In the genomic region with DNA sequence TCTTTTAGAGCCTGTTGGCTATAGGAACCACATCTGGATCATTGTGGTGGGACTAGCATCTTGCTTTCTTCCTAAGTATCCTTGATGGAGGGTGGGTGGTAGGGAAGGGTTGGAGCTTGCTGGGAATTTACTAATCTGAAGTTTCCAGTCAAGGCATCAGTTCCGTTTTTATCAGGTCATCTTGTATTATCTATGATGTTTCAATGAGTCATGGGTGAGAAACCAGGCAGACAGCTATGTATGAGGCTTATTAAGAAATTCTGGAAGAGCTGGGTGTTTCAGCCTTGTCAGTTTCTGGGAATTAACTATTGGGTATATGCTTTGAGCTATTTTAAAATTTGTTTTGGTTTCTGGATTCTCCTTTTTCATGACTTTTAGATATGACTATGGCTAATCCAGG, we compare ENCODE assay signal across 13 cellular contexts. TPM values are rescaled to one million over a fixed set of nuclear protein-coding genes. Genes with fewer than 3 reads are reported as not detected.
A peak's percentile ranks its signal among the peaks of the same experiment; 100 is the strongest.
DNase-seq lines count a peak whose midpoint lies in the region; ATAC-seq, FAIRE-seq and TF ChIP-seq lines count a peak whose summit lies in the region.
"Had no signal": no experiment of that assay in that cellular context is flagged by ENCODE, and none has a peak within 500 bp of the region (broad histone marks: within the 10 kb centered on the region; RNA-seq: fewer than 3 reads in every experiment).

No MANE protein-coding gene starts in this region.

- no peaks in the 10 kb centered on the region for H4K20me1 ChIP-seq in keratinocyte (ENCODE audit: control insufficient read depth, extremely low read depth, insufficient read depth, low read length)

- peaks cover 4% of the 10 kb centered on the region for H3K4me1 Mint-ChIP-seq in activated CD8-positive, alpha-beta T cell treated with anti-CD3 and anti-CD28 coated beads, Interleukin-2, amount 10 ng/mL, durations not matched to agents 7 days and 5 days (ENCODE audit: low read depth)

- H3K79me2 ChIP-seq in keratinocyte (ENCODE audit: control insufficient read depth, insufficient read depth, low read length): no peaks in the 10 kb centered on the region

- intact Hi-C loops in colonic mucosa (cut with DNase I): no loop called here

- peak overlapping the region; percentile 39 for H3K4me2 ChIP-seq in keratinocyte (ENCODE audit: control insufficient read depth, extremely low read depth, insufficient read depth, low read depth, low read length)

- CTCF ChIA-PET in activated CD8-positive, alpha-beta T cell treated with anti-CD3 and anti-CD28 coated beads, Interleukin-2, amount 10 ng/mL, durations not matched to agents 7 days and 5 days (lab: Charles Lee): interaction anchor here (0.7 to 4.3 kb wide), 6 partner anchors 9 to 111 kb away, joined by 3 to 26 read pairs (median 6); a partner anchor contains a TSS

- no peaks in the 10 kb centered on the region for H3K9me3 Mint-ChIP-seq in activated CD8-positive, alpha-beta T cell treated with anti-CD3 and anti-CD28 coated beads, Interleukin-2, amount 10 ng/mL, durations not matched to agents 7 days and 5 days (ENCODE audit: insufficient read depth)
- H3K9me3 Mint-ChIP-seq: naive thymus-derived CD8-positive, alpha-beta T cell had no signal

- DNase-seq in CD1c-positive myeloid dendritic cell (ENCODE audit: extremely low spot score) (peak; percentile 35), HT1080 (ENCODE audit: low read depth) (peak; percentile 64), amniotic epithelial cell (ENCODE audit: low read depth) (peak; percentile 93), keratinocyte (ENCODE audit: low read depth, low spot score) (peak; percentile 57), NCI-H510A treated with DMSO at 0.1 percent for 48 hours (lab: John Stamatoyannopoulos, UW) (no peak), colonic mucosa (no peak)
- no peak for DNase-seq in activated CD8-positive, alpha-beta T cell treated with anti-CD3 and anti-CD28 coated beads, Interleukin-2, amount 10 ng/mL, durations not matched to agents 7 days and 5 days
- DNase-seq: naive thymus-derived CD8-positive, alpha-beta T cell; NCI-H1105; NCI-H748 treated with DMSO at 0.1 percent for 48 hours; small intestine had no signal

- no peaks in the 10 kb centered on the region for H3K9me3 ChIP-seq in keratinocyte (ENCODE audit: control insufficient read depth, low read depth, low read length)
- no peaks in the 10 kb centered on the region for H3K9me3 ChIP-seq in colonic mucosa

- H3K36me3 Mint-ChIP-seq in activated CD8-positive, alpha-beta T cell treated with anti-CD3 and anti-CD28 coated beads, Interleukin-2, amount 10 ng/mL, durations not matched to agents 7 days and 5 days (ENCODE audit: low read depth): peaks cover 42% of the 10 kb centered on the region

- H3K4me1 ChIP-seq in keratinocyte (ENCODE audit: control insufficient read depth, extremely low read depth, insufficient read depth, low read length) (peaks cover 19% of the 10 kb centered on the region), colonic mucosa (no peaks in the 10 kb centered on the region)

- peak overlapping the region; percentile 24 for H3K9ac ChIP-seq in keratinocyte (ENCODE audit: control insufficient read depth, extremely low read depth, insufficient read depth, low read length)
- H3K9ac ChIP-seq in colonic mucosa (ENCODE audit: low read depth in 2 of 2, low read length in 2 of 2): no peak overlapping the region

- no peaks in the 10 kb centered on the region for H3K27me3 Mint-ChIP-seq in activated CD8-positive, alpha-beta T cell treated with anti-CD3 and anti-CD28 coated beads, Interleukin-2, amount 10 ng/mL, durations not matched to agents 7 days and 5 days (ENCODE audit: low read depth)
- H3K27me3 Mint-ChIP-seq: naive thymus-derived CD8-positive, alpha-beta T cell had no signal

- no peak overlapping the region for H3K27ac Mint-ChIP-seq in activated CD8-positive, alpha-beta T cell treated with anti-CD3 and anti-CD28 coated beads, Interleukin-2, amount 10 ng/mL, durations not matched to agents 7 days and 5 days
- H3K27ac Mint-ChIP-seq: naive thymus-derived CD8-positive, alpha-beta T cell had no signal

- no peak for TF ChIP-seq CTCF in keratinocyte (optimal IDR thresholded peaks at IDR 0.05 in 1 of 3, IDR thresholded peaks at IDR 0.05 in 1 of 3, conservative IDR thresholded peaks at IDR 0.05 in 1 of 3; ENCODE audit: extremely low read depth in 1 of 3, insufficient read depth in 2 of 3, low read length in 3 of 3)
- no peak for TF ChIP-seq CTCF in colonic mucosa (IDR thresholded peaks at IDR 0.05)

- no peak for ATAC-seq in GM18861 (IDR thresholded peaks at IDR 0.05; ENCODE audit: unreplicated experiment)
- ATAC-seq in activated CD8-positive, alpha-beta T cell treated with anti-CD3 and anti-CD28 coated beads, Interleukin-2, amount 10 ng/mL, durations not matched to agents 7 days and 5 days: no peak
- ATAC-seq: naive thymus-derived CD8-positive, alpha-beta T cell had no signal

- H3K4me3 Mint-ChIP-seq in activated CD8-positive, alpha-beta T cell treated with anti-CD3 and anti-CD28 coated beads, Interleukin-2, amount 10 ng/mL, durations not matched to agents 7 days and 5 days: no peak overlapping the region
- H3K4me3 Mint-ChIP-seq: naive thymus-derived CD8-positive, alpha-beta T cell had no signal

- dilution Hi-C loops in keratinocyte (cut with MboI; ENCODE audit: extremely low pct_ligation_motif_present, low sequenced_read_pairs): no loop called here

- H3K27me3 ChIP-seq in keratinocyte (ENCODE audit: control insufficient read depth, extremely low read depth, insufficient read depth, low read length) (no peaks in the 10 kb centered on the region), colonic mucosa (no peaks in the 10 kb centered on the region)

- no peak overlapping the region for H3K4me3 ChIP-seq in keratinocyte (ENCODE audit: control insufficient read depth in 2 of 3, extremely low read depth in 1 of 3, insufficient read depth in 2 of 3, low read depth in 1 of 3, low read length in 3 of 3)
- no peak overlapping the region for H3K4me3 ChIP-seq in colonic mucosa

- H3K27ac ChIP-seq in keratinocyte (ENCODE audit: control insufficient read depth, insufficient read depth, low read length) (peak overlapping the region; percentile 77), colonic mucosa (no peak overlapping the region)

- H3K9me1 ChIP-seq in keratinocyte (ENCODE audit: control insufficient read depth, extremely low read depth, insufficient read depth, low read length): no peaks in the 10 kb centered on the region

- POLR2A ChIA-PET in activated CD8-positive, alpha-beta T cell treated with anti-CD3 and anti-CD28 coated beads, Interleukin-2, amount 10 ng/mL, durations not matched to agents 7 days and 5 days (lab: Charles Lee): interaction anchor here (0.8 kb wide), 1 partner anchor 8 kb away, joined by 3 read pairs; no protein-coding TSS in a partner anchor

- H3K36me3 ChIP-seq in keratinocyte (ENCODE audit: control insufficient read depth in 2 of 2, extremely low read depth in 1 of 2, insufficient read depth in 2 of 2, low read length in 2 of 2) (peaks cover 13 to 22% of the 10 kb centered on the region in 2 experiments), colonic mucosa (no peaks in the 10 kb centered on the region)

- H2AFZ ChIP-seq in keratinocyte (ENCODE audit: control insufficient read depth, low read length): no peak overlapping the region

- peak; percentile 73 for FAIRE-seq in keratinocyte (lab: Jason Lieb, UNC)
- FAIRE-seq: small intestine had no signal

RNA-seq across cellular contexts. Expression of a gene that starts 11.3 kb away (rescaled TPM):
- total RNA-seq in HT1080 (2014; rRNA removed; shearing (Covaris generic)): 55.0 and 57.6 TPM in 2 replicates
- 33.4 and 46.3 TPM in 2 replicates for polyA plus RNA-seq in HT1080 (2015; cell fraction: cytosol; rRNA removed)
- 30.0 and 37.5 TPM in 2 replicates for polyA plus RNA-seq in HT1080 (2015; cell fraction: nucleus; rRNA removed)
- 20.4 to 30.5 TPM (median 21.0 TPM) in 3 replicates for polyA plus RNA-seq in keratinocyte
- 21.3 TPM for polyA plus RNA-seq in keratinocyte (2011; ENCODE audit: low read depth)
- 12.9 and 16.0 TPM in 2 replicates for polyA plus RNA-seq in keratinocyte (2011; cell fraction: cytosol; rRNA removed)
- polyA plus RNA-seq in keratinocyte (2011; cell fraction: nucleus; rRNA removed): 19.2 and 21.7 TPM in 2 replicates
- 26.7 and 28.8 TPM in 2 replicates for polyA plus RNA-seq in keratinocyte (2012; ENCODE audit: low replicate concordance)
- 4.7 to 7.1 TPM (median 5.6 TPM) in 3 replicates for polyA minus RNA-seq in keratinocyte
- 11.1 TPM for polyA minus RNA-seq in keratinocyte (2011; cell fraction: cytosol; rRNA and poly(A)+ RNA removed)
- polyA minus RNA-seq in keratinocyte (2011; cell fraction: nucleus; rRNA and poly(A)+ RNA removed): 4.6 and 4.7 TPM in 2 replicates
- total RNA-seq in activated CD8-positive, alpha-beta T cell treated with anti-CD3 and anti-CD28 coated beads, Interleukin-2, amount 10 ng/mL, durations not matched to agents 7 days and 5 days: 10 to 100 TPM; 35.0 to 35.8 TPM
- total RNA-seq in colonic mucosa: 10 to 100 TPM; 35.6 to 68.9 TPM

RNA-seq across cellular contexts. Expression of a gene that starts 21.5 kb away (rescaled TPM):
- total RNA-seq in HT1080 (2014; rRNA removed; shearing (Covaris generic)): 3.7 and 7.0 TPM in 2 replicates
- 8.1 and 9.3 TPM in 2 replicates for polyA plus RNA-seq in HT1080 (2015; cell fraction: cytosol; rRNA removed)
- 6.6 and 8.9 TPM in 2 replicates for polyA plus RNA-seq in HT1080 (2015; cell fraction: nucleus; rRNA removed)
- polyA plus RNA-seq in keratinocyte: 5.4 to 7.7 TPM (median 6.5 TPM) in 3 replicates
- 1.0 TPM for polyA plus RNA-seq in keratinocyte (2011; ENCODE audit: low read depth)
- 5.2 and 8.8 TPM in 2 replicates for polyA plus RNA-seq in keratinocyte (2011; cell fraction: cytosol; rRNA removed)
- 5.4 and 6.5 TPM in 2 replicates for polyA plus RNA-seq in keratinocyte (2011; cell fraction: nucleus; rRNA removed)
- 3.5 and 4.8 TPM in 2 replicates for polyA plus RNA-seq in keratinocyte (2012; ENCODE audit: low replicate concordance)
- polyA minus RNA-seq in keratinocyte: 5.3 to 11.1 TPM (median 9.7 TPM) in 3 replicates
- polyA minus RNA-seq in keratinocyte (2011; cell fraction: cytosol; rRNA and poly(A)+ RNA removed): 3.3 TPM
- 2.1 and 2.6 TPM in 2 replicates for polyA minus RNA-seq in keratinocyte (2011; cell fraction: nucleus; rRNA and poly(A)+ RNA removed)
- 1 to 10 TPM; 3.1 to 3.2 TPM for total RNA-seq in activated CD8-positive, alpha-beta T cell treated with anti-CD3 and anti-CD28 coated beads, Interleukin-2, amount 10 ng/mL, durations not matched to agents 7 days and 5 days
- 1 to 10 TPM; 3.4 to 4.8 TPM for total RNA-seq in colonic mucosa

RNA-seq across cellular contexts. Expression of a gene that starts 22.0 kb away (rescaled TPM):
- 26.9 and 31.6 TPM in 2 replicates for total RNA-seq in HT1080 (2014; rRNA removed; shearing (Covaris generic))
- 13.5 and 15.5 TPM in 2 replicates for polyA plus RNA-seq in HT1080 (2015; cell fraction: cytosol; rRNA removed)
- polyA plus RNA-seq in HT1080 (2015; cell fraction: nucleus; rRNA removed): 15.4 and 21.2 TPM in 2 replicates
- polyA plus RNA-seq in keratinocyte: 24.3 to 25.5 TPM (median 24.5 TPM) in 3 replicates
- 4.7 TPM for polyA plus RNA-seq in keratinocyte (2011; ENCODE audit: low read depth)
- polyA plus RNA-seq in keratinocyte (2011; cell fraction: cytosol; rRNA removed): 14.9 and 17.4 TPM in 2 replicates
- 25.0 and 25.7 TPM in 2 replicates for polyA plus RNA-seq in keratinocyte (2011; cell fraction: nucleus; rRNA removed)
- 20.5 and 24.2 TPM in 2 replicates for polyA plus RNA-seq in keratinocyte (2012; ENCODE audit: low replicate concordance)
- 18.9 to 42.7 TPM (median 23.0 TPM) in 3 replicates for polyA minus RNA-seq in keratinocyte
- polyA minus RNA-seq in keratinocyte (2011; cell fraction: cytosol; rRNA and poly(A)+ RNA removed): 13.6 TPM
- polyA minus RNA-seq in keratinocyte (2011; cell fraction: nucleus; rRNA and poly(A)+ RNA removed): 9.8 and 12.8 TPM in 2 replicates
- total RNA-seq in activated CD8-positive, alpha-beta T cell treated with anti-CD3 and anti-CD28 coated beads, Interleukin-2, amount 10 ng/mL, durations not matched to agents 7 days and 5 days: 10 to 100 TPM; 26.3 to 28.8 TPM
- 10 to 100 TPM in 1 of 2 donors, 1 to 10 TPM in 1; 7.1 to 18.9 TPM for total RNA-seq in colonic mucosa

RNA-seq across cellular contexts. Expression of a gene that starts 24.6 kb away (rescaled TPM):
- total RNA-seq in HT1080 (2014; rRNA removed; shearing (Covaris generic)): 0.13 TPM in 2 replicates
- 0.07 and 0.42 TPM in 2 replicates for polyA plus RNA-seq in HT1080 (2015; cell fraction: cytosol; rRNA removed)
- polyA plus RNA-seq in HT1080 (2015; cell fraction: nucleus; rRNA removed): 0.36 and 0.71 TPM in 2 replicates
- 0.27 to 1.3 TPM (median 1.3 TPM) in 3 replicates for polyA plus RNA-seq in keratinocyte
- polyA plus RNA-seq in keratinocyte (2011; ENCODE audit: low read depth): 1.9 TPM
- 0.14 and 0.49 TPM in 2 replicates for polyA plus RNA-seq in keratinocyte (2011; cell fraction: cytosol; rRNA removed)
- 5.3 and 5.4 TPM in 2 replicates for polyA plus RNA-seq in keratinocyte (2011; cell fraction: nucleus; rRNA removed)
- polyA plus RNA-seq in keratinocyte (2012; ENCODE audit: low replicate concordance): 0.66 and 2.7 TPM in 2 replicates
- 1.3 to 2.7 TPM in 2 of 3 replicates, not detected in the other for polyA minus RNA-seq in keratinocyte
- not detected for polyA minus RNA-seq in keratinocyte (2011; cell fraction: cytosol; rRNA and poly(A)+ RNA removed)
- 1.2 and 1.3 TPM in 2 replicates for polyA minus RNA-seq in keratinocyte (2011; cell fraction: nucleus; rRNA and poly(A)+ RNA removed)
- total RNA-seq in activated CD8-positive, alpha-beta T cell treated with anti-CD3 and anti-CD28 coated beads, Interleukin-2, amount 10 ng/mL, durations not matched to agents 7 days and 5 days: 1 to 10 TPM; 2.3 to 2.5 TPM
- total RNA-seq in colonic mucosa: 1 to 10 TPM; 5.1 to 8.1 TPM
- total RNA-seq: epithelial cell of proximal tubule had no signal

RNA-seq across cellular contexts. Expression of a gene that starts 27.0 kb away (rescaled TPM):
- total RNA-seq in HT1080 (2014; rRNA removed; shearing (Covaris generic)): 0.17 and 0.19 TPM in 2 replicates
- polyA plus RNA-seq in HT1080 (2015; cell fraction: cytosol; rRNA removed): 0.23 and 0.36 TPM in 2 replicates
- polyA plus RNA-seq in HT1080 (2015; cell fraction: nucleus; rRNA removed): 2.6 and 4.1 TPM in 2 replicates
- 19.0 to 40.5 TPM (median 33.6 TPM) in 3 replicates for polyA plus RNA-seq in keratinocyte
- polyA plus RNA-seq in keratinocyte (2011; ENCODE audit: low read depth): 2.2 TPM
- polyA plus RNA-seq in keratinocyte (2011; cell fraction: cytosol; rRNA removed): 19.7 and 19.8 TPM in 2 replicates
- polyA plus RNA-seq in keratinocyte (2011; cell fraction: nucleus; rRNA removed): 43.4 and 50.3 TPM in 2 replicates
- polyA plus RNA-seq in keratinocyte (2012; ENCODE audit: low replicate concordance): 5.4 and 33.7 TPM in 2 replicates
- polyA minus RNA-seq in keratinocyte: 14.0 to 33.1 TPM (median 26.7 TPM) in 3 replicates
- polyA minus RNA-seq in keratinocyte (2011; cell fraction: cytosol; rRNA and poly(A)+ RNA removed): 30.1 TPM
- polyA minus RNA-seq in keratinocyte (2011; cell fraction: nucleus; rRNA and poly(A)+ RNA removed): 13.7 and 14.6 TPM in 2 replicates
- 1 to 10 TPM; 2.3 to 2.6 TPM for total RNA-seq in activated CD8-positive, alpha-beta T cell treated with anti-CD3 and anti-CD28 coated beads, Interleukin-2, amount 10 ng/mL, durations not matched to agents 7 days and 5 days
- total RNA-seq in colonic mucosa: 1 to 10 TPM in 1 of 2 donors, under 1 TPM in 1; 0.80 to 1.6 TPM
- polyA plus RNA-seq: naive thymus-derived CD8-positive, alpha-beta T cell had no signal

Comparison
In these comparisons a context has a peak if more than half of its experiments do, and no peak if none do; other contexts are left out.
1. DNase-seq: peak in CD1c-positive myeloid dendritic cell (single experiment), HT1080 (single experiment), amniotic epithelial cell (single experiment) and keratinocyte (single experiment); none in activated CD8-positive, alpha-beta T cell treated with anti-CD3 and anti-CD28 coated beads, Interleukin-2, amount 10 ng/mL, durations not matched to agents 7 days and 5 days (single experiment), NCI-H510A treated with DMSO at 0.1 percent for 48 hours (single experiment) and colonic mucosa (single experiment).